Comparison of ENCODE assay signal across 25 cellular contexts in the genomic region with DNA sequence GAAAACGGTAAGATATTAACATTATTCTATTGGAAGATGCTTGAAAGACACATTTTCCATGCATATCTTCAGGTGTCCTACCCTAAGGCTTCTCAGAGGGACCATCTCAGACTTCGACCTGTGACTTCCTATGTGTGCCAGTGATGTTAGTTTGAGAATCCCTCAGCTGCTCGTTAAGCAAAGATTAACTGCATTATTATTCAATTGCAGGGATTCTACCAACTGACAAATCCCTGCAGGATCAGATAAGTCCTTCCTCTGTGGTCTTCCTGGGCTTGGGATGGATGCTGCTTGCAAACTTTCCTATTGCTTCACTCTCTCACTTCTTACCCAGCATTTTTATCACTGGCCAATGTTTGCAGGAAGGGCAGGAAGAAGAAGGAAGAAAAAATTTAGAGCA.
"Had no signal": no experiment of that assay in that cellular context is flagged by ENCODE, and none has a peak within 500 bp of the region (broad histone marks: within the 10 kb centered on the region; RNA-seq: fewer than 3 reads in every experiment).

No MANE protein-coding gene starts in this region.

- H3K9me3 ChIP-seq: prostate gland, right lobe of liver, spleen, testis, tibial nerve, upper lobe of right lung, vagina had no signal

- H3K9ac ChIP-seq: parathyroid adenoma had no signal

- H3K27ac ChIP-seq: dorsolateral prefrontal cortex, hepatocyte, parathyroid adenoma, prostate gland, right lobe of liver, spleen, testis, tibial nerve, upper lobe of right lung, vagina had no signal

- H3K27me3 Mint-ChIP-seq: naive B cell; stimulated activated memory B cell treated with anti-CD40 and anti-IgM and Interleukin-4, amounts not matched to agents 10 μg/mL and 1 μg/mL and 100 μg/mL, for 72 hours; stimulated activated naive CD8-positive, alpha-beta T cell treated with anti-CD3 and anti-CD28 coated beads, Interleukin-15, amount 100 ng/mL, for 72 hours had no signal

- H3K36me3 ChIP-seq: prostate gland, right lobe of liver, spleen, tibial nerve, upper lobe of right lung, vagina had no signal

- H2AFZ ChIP-seq: hepatocyte, parathyroid adenoma had no signal

- DNase-seq: dorsolateral prefrontal cortex; effector CD8-positive, alpha-beta T cell; foreskin melanocyte; head of caudate nucleus; left colon; left ventricle myocardium superior; mesenchymal stem cell; naive B cell; occipital lobe; right lobe of liver; spleen; stimulated activated CD4-positive, alpha-beta T cell treated with anti-CD3 and anti-CD28 coated beads, Interleukin-15, amount 100 ng/mL, for 24 hours; stimulated activated CD4-positive, alpha-beta T cell treated with anti-CD3 and anti-CD28 coated beads, Interleukin-1b, Interleukin-23, amount 100 ng/mL, for 48 hours; stimulated activated CD4-positive, alpha-beta T cell treated with anti-CD3 and anti-CD28 coated beads, Interleukin-4, amount 100 ng/mL, for 24 hours; stimulated activated naive CD8-positive, alpha-beta T cell treated with anti-CD3 and anti-CD28 coated beads, Interleukin-15, amount 100 ng/mL, for 72 hours; testis; upper lobe of right lung had no signal

- H3K4me3 Mint-ChIP-seq: naive B cell; nephron; stimulated activated memory B cell treated with anti-CD40 and anti-IgM and Interleukin-4, amounts not matched to agents 10 μg/mL and 1 μg/mL and 100 μg/mL, for 72 hours; stimulated activated naive CD8-positive, alpha-beta T cell treated with anti-CD3 and anti-CD28 coated beads, Interleukin-15, amount 100 ng/mL, for 72 hours had no signal

- ATAC-seq: left colon; left ventricle myocardium superior; right lobe of liver; stimulated activated memory B cell treated with anti-CD40 and anti-IgM and Interleukin-4, amounts not matched to agents 10 μg/mL and 1 μg/mL and 100 μg/mL, for 72 hours; stimulated activated naive CD8-positive, alpha-beta T cell treated with anti-CD3 and anti-CD28 coated beads, Interleukin-15, amount 100 ng/mL, for 72 hours; upper lobe of right lung had no signal

- H3K36me3 Mint-ChIP-seq: naive B cell; stimulated activated memory B cell treated with anti-CD40 and anti-IgM and Interleukin-4, amounts not matched to agents 10 μg/mL and 1 μg/mL and 100 μg/mL, for 72 hours had no signal

- H3K27ac Mint-ChIP-seq: naive B cell; nephron; stimulated activated memory B cell treated with anti-CD40 and anti-IgM and Interleukin-4, amounts not matched to agents 10 μg/mL and 1 μg/mL and 100 μg/mL, for 72 hours; stimulated activated naive CD8-positive, alpha-beta T cell treated with anti-CD3 and anti-CD28 coated beads, Interleukin-15, amount 100 ng/mL, for 72 hours had no signal

- H3K9me3 Mint-ChIP-seq: nephron had no signal

- H3K4me3 ChIP-seq: dorsolateral prefrontal cortex, hepatocyte, lung, prostate gland, right lobe of liver, spleen, testis, tibial nerve, upper lobe of right lung, vagina had no signal

- H3K79me2 ChIP-seq: hepatocyte, parathyroid adenoma had no signal

- H3K4me1 ChIP-seq: parathyroid adenoma, prostate gland, spleen, testis, tibial nerve, upper lobe of right lung, vagina had no signal

- H3K4me2 ChIP-seq: hepatocyte had no signal

- H3K27me3 ChIP-seq: dorsolateral prefrontal cortex, hepatocyte, right lobe of liver, spleen, testis, tibial nerve, upper lobe of right lung, vagina had no signal

- H3K4me1 Mint-ChIP-seq: naive B cell; stimulated activated memory B cell treated with anti-CD40 and anti-IgM and Interleukin-4, amounts not matched to agents 10 μg/mL and 1 μg/mL and 100 μg/mL, for 72 hours; stimulated activated naive CD8-positive, alpha-beta T cell treated with anti-CD3 and anti-CD28 coated beads, Interleukin-15, amount 100 ng/mL, for 72 hours had no signal
